9 cellular contexts compared by ENCODE assay signal in the genomic region with DNA sequence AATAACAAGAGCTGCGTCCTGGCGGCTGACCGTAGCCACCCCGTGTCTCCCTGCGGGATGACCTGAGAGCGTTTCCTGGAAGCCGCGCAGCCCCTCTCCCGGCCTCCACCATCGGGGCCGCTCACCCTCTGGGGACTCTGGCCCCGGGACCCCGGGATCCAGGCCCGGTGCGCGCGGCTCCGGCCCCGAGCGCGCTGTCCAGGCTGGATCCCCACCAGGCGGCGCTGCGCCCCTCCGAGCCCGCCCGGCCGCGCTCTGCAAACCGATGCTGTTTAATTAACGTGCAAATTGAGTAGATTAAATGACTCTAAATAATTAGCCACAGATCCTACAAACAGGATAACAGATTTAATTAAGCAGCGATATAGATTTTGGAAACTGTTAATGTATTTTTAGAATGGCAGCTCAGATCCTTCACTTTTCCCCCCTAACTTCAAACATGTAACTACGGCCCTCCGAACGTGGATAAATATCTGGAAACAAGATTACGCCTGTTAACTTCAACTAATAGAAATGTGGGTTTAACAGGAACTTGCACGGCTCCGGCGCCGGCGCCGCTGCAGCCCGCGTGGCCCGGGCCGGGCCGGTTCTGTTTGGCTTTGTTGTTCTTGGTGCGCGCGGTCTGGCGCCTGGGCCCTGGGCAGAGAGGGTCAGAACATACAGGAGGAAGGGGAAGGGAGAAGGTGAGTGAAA. TPM values are rescaled to one million over a fixed set of nuclear protein-coding genes. Genes with fewer than 3 reads are reported as not detected.
DNase-seq lines count a peak whose midpoint lies in the region; ATAC-seq, FAIRE-seq and TF ChIP-seq lines count a peak whose summit lies in the region.
"Had no signal": no experiment of that assay in that cellular context is flagged by ENCODE, and none has a peak within 500 bp of the region (broad histone marks: within the 10 kb centered on the region; RNA-seq: fewer than 3 reads in every experiment).

No MANE protein-coding gene starts in this region.

- H3K27ac ChIP-seq in endodermal cell (ENCODE audit: low read depth, low read length) = peak overlapping the region; percentile 87
- H3K27ac ChIP-seq in pancreas = no peak overlapping the region

- H3K9ac ChIP-seq in endodermal cell (ENCODE audit: extremely low read depth, low read length, poor library complexity, severe bottlenecking) = no peak overlapping the region

- TF ChIP-seq CTCF in endodermal cell (conservative IDR thresholded peaks at IDR 0.05) (peak; percentile 98), pancreas (IDR thresholded peaks at IDR 0.05) (peak; percentile 22 to 75 (median 66))

- H3K4me3 Mint-ChIP-seq in endodermal cell = peak overlapping the region; percentile 19

- peaks cover 93% of the 10 kb centered on the region for H3K27me3 Mint-ChIP-seq in endodermal cell (ENCODE audit: insufficient read depth)

- peaks cover 20% of the 10 kb centered on the region for H3K4me1 Mint-ChIP-seq in endodermal cell

- ATAC-seq in pancreas = peak in 3 of 4 donors; percentile 52 to 77 (median 72)

- no peak for FAIRE-seq in pancreas (lab: Jason Lieb, UNC)
- FAIRE-seq: A204.1 had no signal

- H3K9me3 Mint-ChIP-seq in endodermal cell = no peaks in the 10 kb centered on the region

- intact Hi-C loops in pancreas (cut with DNase I) = loop anchor here in 1 of 3 donors (10.0 kb wide), 1 partner anchor 179 kb away; no protein-coding TSS in a partner anchor

- H3K27ac Mint-ChIP-seq in endodermal cell = no peak overlapping the region

- DNase-seq in DMS 273 (lab: John Stamatoyannopoulos, UW; ENCODE audit: unreplicated experiment) (peak; percentile 77), DMS 273 treated with DMSO at 0.1 percent for 48 hours (lab: John Stamatoyannopoulos, UW) (no peak), endodermal cell (peak; percentile 85), pancreas (peak in 2 of 6 donors; percentile 52 to 78), DMS153 (lab: John Stamatoyannopoulos, UW) (no peak), DMS79 (lab: John Stamatoyannopoulos, UW) (no peak), NCI-H82 (lab: John Stamatoyannopoulos, UW) (no peak)
- DNase-seq in activated CD4-positive, alpha-beta T cell treated with anti-CD3 and anti-CD28 coated beads for 48 hours = peak; percentile 63

- peak overlapping the region; percentile 25 for H3K4me3 ChIP-seq in endodermal cell (ENCODE audit: low read length)
- no peak overlapping the region for H3K4me3 ChIP-seq in pancreas

- peaks cover 97% of the 10 kb centered on the region for H3K27me3 ChIP-seq in endodermal cell (ENCODE audit: control insufficient read depth, insufficient read depth, low read length, poor library complexity, severe bottlenecking)
- H3K27me3 ChIP-seq in pancreas = peaks cover 0 to 67% (median 24%) of the 10 kb centered on the region in 4 donors

- 4% methylated on average over 51 of the region's 51 CpGs; no CpG with 5 or more reads in 1 of the 2 experiments for WGBS in endodermal cell (ENCODE audit: insufficient coverage in 1 of 2, insufficient read length in 1 of 2), 2 experiments
- WGBS in pancreas, 2 donors = 9 to 10% methylated on average over 51 of the region's 51 CpGs

- peaks cover 11% of the 10 kb centered on the region for H3K4me1 ChIP-seq in endodermal cell (ENCODE audit: control insufficient read depth, insufficient read depth, low read length)
- no peaks in the 10 kb centered on the region for H3K4me1 ChIP-seq in pancreas

- no peaks in the 10 kb centered on the region for H3K36me3 ChIP-seq in endodermal cell (ENCODE audit: control insufficient read depth, insufficient read depth, low read length)
- no peaks in the 10 kb centered on the region for H3K36me3 ChIP-seq in pancreas

- no peaks in the 10 kb centered on the region for H3K9me3 ChIP-seq in endodermal cell (ENCODE audit: control insufficient read depth, low read length)
- H3K9me3 ChIP-seq in pancreas = no peaks in the 10 kb centered on the region

- no peaks in the 10 kb centered on the region for H3K36me3 Mint-ChIP-seq in endodermal cell (ENCODE audit: low read depth)

RNA-seq across cellular contexts. Expression of gene UNCX, which starts 7.1 kb away (rescaled TPM):
- under 1 TPM in 1 of 2 donors, not detected in 1; 0.13 TPM for total RNA-seq in endodermal cell
- polyA plus RNA-seq in endodermal cell (2013, experiment 1 of 2) = 15.6 TPM
- polyA plus RNA-seq in endodermal cell (2013, experiment 2 of 2) = 11.1 TPM
- total RNA-seq in pancreas = not detected
- polyA plus RNA-seq in pancreas = not detected

Comparison
In these comparisons a context has a peak if more than half of its experiments do, and no peak if none do; other contexts are left out.
1. DNase-seq: peak in DMS 273 (single experiment), activated CD4-positive, alpha-beta T cell treated with anti-CD3 and anti-CD28 coated beads for 48 hours (single experiment) and endodermal cell (single experiment); none in DMS 273 treated with DMSO at 0.1 percent for 48 hours (single experiment), DMS153 (single experiment), DMS79 (single experiment) and NCI-H82 (single experiment).